ENCODE assay signal across 11 cellular contexts in the genomic region with DNA sequence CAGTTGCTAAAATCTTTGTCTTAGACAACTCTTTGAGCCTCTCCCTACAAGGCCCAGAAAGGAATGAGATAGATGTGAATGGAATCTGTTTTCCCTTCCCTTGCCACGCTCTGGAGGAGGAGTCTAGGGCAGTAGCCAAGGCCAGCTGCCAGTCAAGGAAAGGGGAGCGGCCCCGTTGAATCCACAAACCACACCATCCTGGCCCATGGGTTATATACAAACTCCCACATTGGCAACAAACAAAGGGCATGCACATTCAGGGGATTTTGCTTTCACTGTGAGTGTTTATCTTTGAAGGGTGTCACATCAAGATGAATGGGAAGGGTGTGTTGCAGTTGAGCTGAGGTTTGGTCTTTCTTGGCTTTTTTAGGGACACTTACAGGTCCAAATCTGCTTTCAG. TPM values are rescaled to one million over a fixed set of nuclear protein-coding genes. Genes with fewer than 3 reads are reported as not detected.
DNase-seq lines count a peak whose midpoint lies in the region; ATAC-seq, FAIRE-seq and TF ChIP-seq lines count a peak whose summit lies in the region.
"Had no signal": no experiment of that assay in that cellular context is flagged by ENCODE, and none has a peak within 500 bp of the region (broad histone marks: within the 10 kb centered on the region; RNA-seq: fewer than 3 reads in every experiment).

No MANE protein-coding gene starts in this region.

- DNase-seq in HepG2 (ENCODE audit: low spot score) (peak; percentile 63), right lobe of liver (no peak), keratinocyte (ENCODE audit: low read depth, low spot score) (no peak), GM19240 (ENCODE audit: insufficient read length, low spot score) (no peak), NCI-H187 treated with DMSO at 0.1 percent for 48 hours (lab: John Stamatoyannopoulos, UW) (no peak), GF-D8 (lab: John Stamatoyannopoulos, UW) (no peak)
- no peak for DNase-seq in activated T-helper 2 cell treated with anti-CD3 and anti-CD28 coated beads, Interferon-gamma antibody, Interleukin-2, Interleukin-4, amounts not matched to agents 10 μg/mL and 5 μg/mL and 100 μg/mL, durations not matched to agents 14 hours and 24 hours and 36 hours (ENCODE audit: low spot score)

- POLR2A ChIA-PET in HepG2 (lab: Yijun Ruan, JAX) = interaction anchor here (0.8 to 3.2 kb wide), 3 partner anchors 10 to 198 kb away, joined by 3 to 19 read pairs (median 3); no protein-coding TSS in a partner anchor

- ATAC-seq in HepG2 (peak; percentile 49), right lobe of liver (no peak), GM18517 (IDR thresholded peaks at IDR 0.05; ENCODE audit: unreplicated experiment) (no peak)

- no peak overlapping the region; the same call in 1 of the 2 replicates for H3K4me2 ChIP-seq in HepG2 (ENCODE audit: low read depth, low read length)
- no peak overlapping the region for H3K4me2 ChIP-seq in keratinocyte (ENCODE audit: control insufficient read depth, extremely low read depth, insufficient read depth, low read depth, low read length)

- no peaks in the 10 kb centered on the region for H3K27me3 ChIP-seq in HepG2 (ENCODE audit: control insufficient read depth in 1 of 2, insufficient read depth in 2 of 2, low read length in 2 of 2)
- no peaks in the 10 kb centered on the region for H3K27me3 ChIP-seq in right lobe of liver
- H3K27me3 ChIP-seq in keratinocyte (ENCODE audit: control insufficient read depth, extremely low read depth, insufficient read depth, low read length) = no peaks in the 10 kb centered on the region

- H3K36me3 Mint-ChIP-seq in activated T-helper 2 cell treated with anti-CD3 and anti-CD28 coated beads, Interferon-gamma antibody, Interleukin-2, Interleukin-4, amounts not matched to agents 10 μg/mL and 5 μg/mL and 100 μg/mL, durations not matched to agents 14 hours and 24 hours and 36 hours (ENCODE audit: low read depth) = peaks cover 41% of the 10 kb centered on the region
- H3K36me3 Mint-ChIP-seq: brain had no signal

- CTCF ChIA-PET in HepG2 (lab: Yijun Ruan, JAX; ENCODE audit: low intra/inter-chr PET ratio, low total read pairs) = no interaction called here

- H3K27ac ChIP-seq in HepG2 (ENCODE audit: extremely low read length, insufficient read depth, low read length) = no peak overlapping the region
- no peak overlapping the region for H3K27ac ChIP-seq in right lobe of liver
- H3K27ac ChIP-seq in keratinocyte (ENCODE audit: control insufficient read depth, insufficient read depth, low read length) = no peak overlapping the region

- TF ChIP-seq RAD21 in HepG2 (CRISPR knock-in tag; IDR thresholded peaks at IDR 0.05) = no peak

- no peak for TF ChIP-seq CTCF in HepG2 (CRISPR knock-in tag; IDR thresholded peaks at IDR 0.05)
- TF ChIP-seq CTCF in right lobe of liver (IDR thresholded peaks at IDR 0.05) = no peak
- TF ChIP-seq CTCF in keratinocyte (optimal IDR thresholded peaks at IDR 0.05 in 1 of 3, IDR thresholded peaks at IDR 0.05 in 1 of 3, conservative IDR thresholded peaks at IDR 0.05 in 1 of 3; ENCODE audit: extremely low read depth in 1 of 3, insufficient read depth in 2 of 3, low read length in 3 of 3) = no peak

- dilution Hi-C loops in keratinocyte (cut with MboI; ENCODE audit: extremely low pct_ligation_motif_present, low sequenced_read_pairs) = no loop called here

- H2AFZ ChIP-seq in HepG2 (ENCODE audit: low read length) = no peak overlapping the region
- H2AFZ ChIP-seq in keratinocyte (ENCODE audit: control insufficient read depth, low read length) = no peak overlapping the region

- peak overlapping the region; percentile 22 for H3K4me3 Mint-ChIP-seq in activated T-helper 2 cell treated with anti-CD3 and anti-CD28 coated beads, Interferon-gamma antibody, Interleukin-2, Interleukin-4, amounts not matched to agents 10 μg/mL and 5 μg/mL and 100 μg/mL, durations not matched to agents 14 hours and 24 hours and 36 hours (ENCODE audit: low read depth)
- H3K4me3 Mint-ChIP-seq: brain, neural crest cell had no signal

- H3K4me3 ChIP-seq in HepG2 (replicated peaks in 1 of 3; ENCODE audit: insufficient read depth in 1 of 3, low read depth in 2 of 3, low read length in 3 of 3) (no peak overlapping the region), right lobe of liver (no peak overlapping the region), keratinocyte (ENCODE audit: control insufficient read depth in 2 of 3, extremely low read depth in 1 of 3, insufficient read depth in 2 of 3, low read depth in 1 of 3, low read length in 3 of 3) (no peak overlapping the region)
- H3K4me3 ChIP-seq: HAP-1 had no signal

- intact Hi-C loops in HepG2 (cut with micrococcal nuclease; ENCODE audit: unreplicated experiment) (no loop called here), right lobe of liver (cut with DNase I) (loop anchor here in 1 of 2 donors (10.0 kb wide), 1 partner anchor 110 kb away; no protein-coding TSS in a partner anchor)
- intact Hi-C loops in activated T-helper 2 cell treated with anti-CD3 and anti-CD28 coated beads, Interferon-gamma antibody, Interleukin-2, Interleukin-4, amounts not matched to agents 10 μg/mL and 5 μg/mL and 100 μg/mL, durations not matched to agents 14 hours and 24 hours and 36 hours (cut with micrococcal nuclease) = loop anchor here (1.0 kb wide), 1 partner anchor 9 kb away; no protein-coding TSS in a partner anchor

- WGBS in HepG2 (ENCODE audit: low lambda C conversion rate) = 69% methylated on average over 3 of the region's 3 CpGs
- WGBS in right lobe of liver (ENCODE audit: insufficient coverage, low coverage, low lambda C conversion rate, missing lambda C conversion rate) = 55% methylated on average over 3 of the region's 3 CpGs

- no TSS peak for BruUV-seq in HepG2 (replicated peaks; lab: Mats Ljungman, UMichigan)

- no peak for TF ChIP-seq POLR2A in HepG2 (IDR thresholded peaks at IDR 0.05; ENCODE audit: insufficient read depth in 1 of 2, low read depth in 2 of 2, low read length in 2 of 2)
- no peak for TF ChIP-seq POLR2A in right lobe of liver (IDR thresholded peaks at IDR 0.05)

- H3K27ac Mint-ChIP-seq in activated T-helper 2 cell treated with anti-CD3 and anti-CD28 coated beads, Interferon-gamma antibody, Interleukin-2, Interleukin-4, amounts not matched to agents 10 μg/mL and 5 μg/mL and 100 μg/mL, durations not matched to agents 14 hours and 24 hours and 36 hours = peak overlapping the region; percentile 67
- H3K27ac Mint-ChIP-seq: brain had no signal

- no peaks in the 10 kb centered on the region for H3K27me3 Mint-ChIP-seq in activated T-helper 2 cell treated with anti-CD3 and anti-CD28 coated beads, Interferon-gamma antibody, Interleukin-2, Interleukin-4, amounts not matched to agents 10 μg/mL and 5 μg/mL and 100 μg/mL, durations not matched to agents 14 hours and 24 hours and 36 hours (ENCODE audit: low read depth)

- no peaks in the 10 kb centered on the region for H3K9me1 ChIP-seq in keratinocyte (ENCODE audit: control insufficient read depth, extremely low read depth, insufficient read depth, low read length)

- peaks cover 74% of the 10 kb centered on the region for H3K4me1 Mint-ChIP-seq in activated T-helper 2 cell treated with anti-CD3 and anti-CD28 coated beads, Interferon-gamma antibody, Interleukin-2, Interleukin-4, amounts not matched to agents 10 μg/mL and 5 μg/mL and 100 μg/mL, durations not matched to agents 14 hours and 24 hours and 36 hours (ENCODE audit: low read depth)

- in situ Hi-C loops in HepG2 (cut with HindIII; ENCODE audit: extremely low pct_ligation_motif_present, low pct_unique_long_range_greater_than_20kb) = no loop called here

- TF ChIP-seq EP300 in HepG2 (IDR thresholded peaks at IDR 0.05; ENCODE audit: low read depth in 2 of 2, low read length in 2 of 2) (no peak), HepG2 (CRISPR knock-in tag; IDR thresholded peaks at IDR 0.05; ENCODE audit: borderline replicate concordance) (no peak)

- H3K9me3 Mint-ChIP-seq in activated T-helper 2 cell treated with anti-CD3 and anti-CD28 coated beads, Interferon-gamma antibody, Interleukin-2, Interleukin-4, amounts not matched to agents 10 μg/mL and 5 μg/mL and 100 μg/mL, durations not matched to agents 14 hours and 24 hours and 36 hours = peaks cover 19% of the 10 kb centered on the region
- H3K9me3 Mint-ChIP-seq: neural crest cell had no signal

- H3K9ac ChIP-seq in HepG2 (ENCODE audit: insufficient read depth, low read depth, low read length) (no peak overlapping the region), keratinocyte (ENCODE audit: control insufficient read depth, extremely low read depth, insufficient read depth, low read length) (no peak overlapping the region)

- no peaks in the 10 kb centered on the region for H3K9me3 ChIP-seq in HepG2 (ENCODE audit: low read length)
- H3K9me3 ChIP-seq in right lobe of liver = no peaks in the 10 kb centered on the region
- H3K9me3 ChIP-seq in keratinocyte (ENCODE audit: control insufficient read depth, low read depth, low read length) = no peaks in the 10 kb centered on the region
- H3K9me3 ChIP-seq: HAP-1 had no signal

- H3K36me3 ChIP-seq in HepG2 (replicated peaks in 1 of 2; ENCODE audit: control insufficient read depth in 1 of 2, insufficient read depth in 2 of 2, low read length in 2 of 2) = no peaks in the 10 kb centered on the region
- no peaks in the 10 kb centered on the region for H3K36me3 ChIP-seq in right lobe of liver
- no peaks in the 10 kb centered on the region for H3K36me3 ChIP-seq in keratinocyte (ENCODE audit: control insufficient read depth in 2 of 2, extremely low read depth in 1 of 2, insufficient read depth in 2 of 2, low read length in 2 of 2)

- H3K79me2 ChIP-seq in HepG2 (ENCODE audit: insufficient read depth, low read length) (peaks cover 12% of the 10 kb centered on the region), keratinocyte (ENCODE audit: control insufficient read depth, insufficient read depth, low read length) (peaks cover 5% of the 10 kb centered on the region)

- peak; percentile 12 for FAIRE-seq in HepG2 (lab: Jason Lieb, UNC)
- peak; percentile 77 for FAIRE-seq in keratinocyte (lab: Jason Lieb, UNC)

- H3K4me1 ChIP-seq in HepG2 (ENCODE audit: insufficient read depth, low read length) (peaks cover 35% of the 10 kb centered on the region), right lobe of liver (no peaks in the 10 kb centered on the region), keratinocyte (ENCODE audit: control insufficient read depth, extremely low read depth, insufficient read depth, low read length) (peaks cover 7% of the 10 kb centered on the region)

- H4K20me1 ChIP-seq in HepG2 (ENCODE audit: insufficient read depth, low read length) (no peaks in the 10 kb centered on the region), keratinocyte (ENCODE audit: control insufficient read depth, extremely low read depth, insufficient read depth, low read length) (no peaks in the 10 kb centered on the region)

RNA-seq across cellular contexts. Expression of gene CASP8, which starts 6.0 kb away (rescaled TPM):
- total RNA-seq in HepG2 (2016; rRNA removed; fragmentation: Illumina TruSeq; extraction: Trizol) (52.8 and 60.9 TPM in 2 replicates), right lobe of liver (10 to 100 TPM in 5 of 6 experiments, 1 to 10 TPM in 1; 8.8 to 14.8 (median 11.5) TPM)
- 4.5 and 4.7 TPM in 2 replicates for total RNA-seq in HepG2 (2016; cell fraction: cytosol; rRNA removed; fragmentation: Illumina TruSeq; extraction: Trizol; ENCODE audit: low read depth)
- 53.5 and 59.7 TPM in 2 replicates for total RNA-seq in HepG2 (2016; cell fraction: insoluble cytoplasmic fraction; rRNA removed; fragmentation: Illumina TruSeq; extraction: Trizol)
- 8.5 and 10.6 TPM in 2 replicates for total RNA-seq in HepG2 (2016; cell fraction: membrane; rRNA removed; fragmentation: Illumina TruSeq; extraction: Trizol)
- total RNA-seq in HepG2 (2016; cell fraction: nucleus; rRNA removed; fragmentation: Illumina TruSeq; extraction: Trizol) = 51.8 and 63.9 TPM in 2 replicates
- polyA plus RNA-seq in HepG2 (2011; rRNA removed) (25.0 and 28.0 TPM in 2 replicates), keratinocyte (21.3 to 27.0 TPM (median 22.7 TPM) in 3 replicates)
- 10.5 and 15.9 TPM in 2 replicates for polyA plus RNA-seq in HepG2 (2011; cell fraction: cytosol; rRNA removed)
- 57.5 and 66.0 TPM in 2 replicates for polyA plus RNA-seq in HepG2 (2011; cell fraction: nucleus; rRNA removed)
- 20.2 and 27.3 TPM in 2 replicates for polyA plus RNA-seq in HepG2 (2012)
- 1.3 and 1.7 TPM in 2 replicates for polyA plus RNA-seq in HepG2 (2016; cell fraction: cytosol; fragmentation: Illumina TruSeq; extraction: Trizol; ENCODE audit: low read depth)
- polyA plus RNA-seq in HepG2 (2016; cell fraction: insoluble cytoplasmic fraction; fragmentation: Illumina TruSeq; extraction: Trizol; ENCODE audit: low read depth) = 45.6 and 48.1 TPM in 2 replicates
- polyA plus RNA-seq in HepG2 (2016; cell fraction: membrane; fragmentation: Illumina TruSeq; extraction: Trizol; ENCODE audit: low read depth) = 4.1 and 5.4 TPM in 2 replicates
- polyA plus RNA-seq in HepG2 (2016; cell fraction: nucleus; fragmentation: Illumina TruSeq; extraction: Trizol; ENCODE audit: insufficient read depth, low read depth) = 61.4 and 62.4 TPM in 2 replicates
- 16.2 and 17.9 TPM in 2 replicates for polyA minus RNA-seq in HepG2 (2011; rRNA and poly(A)+ RNA removed; ENCODE audit: low replicate concordance)
- 16.5 and 18.2 TPM in 2 replicates for polyA minus RNA-seq in HepG2 (2011; cell fraction: cytosol; rRNA and poly(A)+ RNA removed)
- 43.9 and 54.2 TPM in 2 replicates for polyA minus RNA-seq in HepG2 (2011; cell fraction: nucleus; rRNA and poly(A)+ RNA removed)
- 43.5 and 44.1 TPM in 2 replicates for total RNA-seq in activated T-helper 2 cell treated with anti-CD3 and anti-CD28 coated beads, Interferon-gamma antibody, Interleukin-2, Interleukin-4, amounts not matched to agents 10 μg/mL and 5 μg/mL and 100 μg/mL, durations not matched to agents 14 hours and 24 hours and 36 hours
- polyA plus RNA-seq in keratinocyte (2011; ENCODE audit: low read depth) = 17.1 TPM
- 13.5 and 17.3 TPM in 2 replicates for polyA plus RNA-seq in keratinocyte (2011; cell fraction: cytosol; rRNA removed)
- polyA plus RNA-seq in keratinocyte (2011; cell fraction: nucleus; rRNA removed) = 52.2 and 55.1 TPM in 2 replicates
- 16.8 and 18.6 TPM in 2 replicates for polyA plus RNA-seq in keratinocyte (2012; ENCODE audit: low replicate concordance)
- 9.6 to 20.1 TPM (median 18.6 TPM) in 3 replicates for polyA minus RNA-seq in keratinocyte
- 15.3 TPM for polyA minus RNA-seq in keratinocyte (2011; cell fraction: cytosol; rRNA and poly(A)+ RNA removed)
- 12.1 and 22.7 TPM in 2 replicates for polyA minus RNA-seq in keratinocyte (2011; cell fraction: nucleus; rRNA and poly(A)+ RNA removed)
